23 cellular contexts compared by ENCODE assay signal in genomic region chr10:12327074-12327473, GRCh38.
"Had no signal": no experiment of that assay in that cellular context is flagged by ENCODE, and none has a peak within 500 bp of the region (broad histone marks: within the 10 kb centered on the region; RNA-seq: fewer than 3 reads in every experiment).

No MANE protein-coding gene starts in this region.

- H3K36me3 Mint-ChIP-seq: memory B cell; mesothelial cell of epicardium; naive thymus-derived CD4-positive, alpha-beta T cell; neural progenitor cell; stimulated activated memory B cell treated with anti-CD40 and anti-IgM and Interleukin-4, amounts not matched to agents 10 μg/mL and 1 μg/mL and 100 μg/mL, for 72 hours had no signal

- H3K27me3 Mint-ChIP-seq: memory B cell; naive thymus-derived CD4-positive, alpha-beta T cell; stimulated activated memory B cell treated with anti-CD40 and anti-IgM and Interleukin-4, amounts not matched to agents 10 μg/mL and 1 μg/mL and 100 μg/mL, for 72 hours; stimulated activated naive CD8-positive, alpha-beta T cell treated with anti-CD3 and anti-CD28 coated beads, Interleukin-15, Interleukin-2, amounts not matched to agents 100 ng/mL and 50 ng/mL, for 24 hours had no signal

- H3K4me1 Mint-ChIP-seq: endodermal cell had no signal

- H3K27ac ChIP-seq: colonic mucosa, epithelial cell of prostate, neural progenitor cell, prostate gland, right atrium auricular region, spleen, thyroid gland had no signal

- DNase-seq: central memory CD4-positive, alpha-beta T cell; colonic mucosa; effector CD8-positive, alpha-beta T cell; endodermal cell; naive thymus-derived CD4-positive, alpha-beta T cell; sigmoid colon; stimulated activated CD4-positive, alpha-beta T cell treated with anti-CD3 and anti-CD28 coated beads, Interleukin-4, amount 100 ng/mL, for 4 hours; thyroid gland; trophoblast cell had no signal

- H3K27ac Mint-ChIP-seq: endodermal cell; memory B cell; naive thymus-derived CD4-positive, alpha-beta T cell; neural progenitor cell; stimulated activated naive CD8-positive, alpha-beta T cell treated with anti-CD3 and anti-CD28 coated beads, Interleukin-15, Interleukin-2, amounts not matched to agents 100 ng/mL and 50 ng/mL, for 24 hours had no signal

- H3K4me3 ChIP-seq: colonic mucosa, lung, neural progenitor cell, prostate gland, right atrium auricular region, sigmoid colon, spleen, thyroid gland had no signal

- H3K36me3 ChIP-seq: colonic mucosa, neural progenitor cell, prostate gland, right atrium auricular region, sigmoid colon, spleen, thyroid gland had no signal

- ATAC-seq: naive thymus-derived CD4-positive, alpha-beta T cell; stimulated activated memory B cell treated with anti-CD40 and anti-IgM and Interleukin-4, amounts not matched to agents 10 μg/mL and 1 μg/mL and 100 μg/mL, for 72 hours had no signal

- H3K4me2 ChIP-seq: neural progenitor cell had no signal

- FAIRE-seq: frontal cortex, keratinocyte had no signal

- H3K9me3 ChIP-seq: colonic mucosa, prostate gland, right atrium auricular region, sigmoid colon, spleen, thyroid gland had no signal

- H3K27me3 ChIP-seq: colonic mucosa, neural progenitor cell, right atrium auricular region, sigmoid colon, spleen, thyroid gland had no signal

- H3K4me1 ChIP-seq: colonic mucosa, neural progenitor cell, prostate gland, thyroid gland had no signal

- H3K4me3 Mint-ChIP-seq: dendritic cell treated with granulocyte-macrophage colony-stimulating factor and Interleukin-4, amounts not matched to agents 40 ng/mL and 50 ng/mL, for 4 days; endodermal cell; memory B cell; mesothelial cell of epicardium; naive thymus-derived CD4-positive, alpha-beta T cell; nephron; neural progenitor cell; stimulated activated memory B cell treated with anti-CD40 and anti-IgM and Interleukin-4, amounts not matched to agents 10 μg/mL and 1 μg/mL and 100 μg/mL, for 72 hours; stimulated activated naive CD8-positive, alpha-beta T cell treated with anti-CD3 and anti-CD28 coated beads, Interleukin-15, Interleukin-2, amounts not matched to agents 100 ng/mL and 50 ng/mL, for 24 hours had no signal

- H3K9me3 Mint-ChIP-seq: dendritic cell treated with granulocyte-macrophage colony-stimulating factor and Interleukin-4, amounts not matched to agents 40 ng/mL and 50 ng/mL, for 4 days; endodermal cell; memory B cell; mesothelial cell of epicardium; naive thymus-derived CD4-positive, alpha-beta T cell; nephron; neural progenitor cell; stimulated activated memory B cell treated with anti-CD40 and anti-IgM and Interleukin-4, amounts not matched to agents 10 μg/mL and 1 μg/mL and 100 μg/mL, for 72 hours; stimulated activated naive CD8-positive, alpha-beta T cell treated with anti-CD3 and anti-CD28 coated beads, Interleukin-15, Interleukin-2, amounts not matched to agents 100 ng/mL and 50 ng/mL, for 24 hours had no signal
